In genomic region chr17:75345514-75346167, GRCh38 we compare ENCODE assay signal across 8 cellular contexts. TPM values are rescaled to one million over a fixed set of nuclear protein-coding genes. Genes with fewer than 3 reads are reported as not detected.
DNase-seq lines count a peak whose midpoint lies in the region; ATAC-seq and TF ChIP-seq lines count a peak whose summit lies in the region.

No MANE protein-coding gene starts in this region.

- no peak for TF ChIP-seq CTCF in smooth muscle cell (IDR thresholded peaks at IDR 0.05; ENCODE audit: borderline replicate concordance, insufficient read depth, poor library complexity, severe bottlenecking)
- TF ChIP-seq CTCF in MCF 10A (IDR thresholded peaks at IDR 0.05; ENCODE audit: unreplicated experiment), result no peak

- peak overlapping the region; percentile 63 for H2BK120ac ChIP-seq in mesendoderm (ENCODE audit: low read depth, low read length)

- peak; percentile 71 for ATAC-seq in GM19035 (IDR thresholded peaks at IDR 0.05; ENCODE audit: unreplicated experiment)
- peak; percentile 71 for ATAC-seq in HG03159 (IDR thresholded peaks at IDR 0.05; ENCODE audit: unreplicated experiment)

- no peak overlapping the region for H4K8ac ChIP-seq in mesendoderm (ENCODE audit: low read depth, low read length)

- H4K5ac ChIP-seq in mesendoderm (ENCODE audit: low read length), result no peak overlapping the region

- no peaks in the 10 kb centered on the region for H3K9me3 Mint-ChIP-seq in activated CD4-positive, alpha-beta T cell treated with anti-CD3 and anti-CD28 coated beads, Interleukin-2, amount 10 ng/mL, durations not matched to agents 7 days and 5 days
- H3K9me3 Mint-ChIP-seq in MCF 10A (ENCODE audit: unreplicated experiment), result no peaks in the 10 kb centered on the region

- H3K23ac ChIP-seq in mesendoderm (ENCODE audit: low read length), result no peak overlapping the region

- H3K4me3 Mint-ChIP-seq in activated CD4-positive, alpha-beta T cell treated with anti-CD3 and anti-CD28 coated beads, Interleukin-2, amount 10 ng/mL, durations not matched to agents 7 days and 5 days, result peak overlapping the region; percentile 65
- no peak overlapping the region for H3K4me3 Mint-ChIP-seq in MCF 10A (ENCODE audit: unreplicated experiment)

- peak overlapping the region; percentile 59 for H3K56ac ChIP-seq in mesendoderm (ENCODE audit: low read length)

- H2AK5ac ChIP-seq in mesendoderm (ENCODE audit: low read length), result no peak overlapping the region

- H4K20me1 ChIP-seq in BLaER1 treated with 17β-estradiol and CSF1 and Interleukin-3, amounts not matched to agents 10 nM and 100 nM, result peaks cover 55 to 100% (median 98%) of the 10 kb centered on the region in 11 experiments
- H4K20me1 ChIP-seq in smooth muscle cell (ENCODE audit: low read depth), result peaks cover 100% of the 10 kb centered on the region

- no peaks in the 10 kb centered on the region for H3K9me3 ChIP-seq in BLaER1 treated with 17β-estradiol and CSF1 and Interleukin-3, amounts not matched to agents 10 nM and 100 nM (replicated peaks in 1 of 11)
- H3K9me3 ChIP-seq in smooth muscle cell (replicated peaks; ENCODE audit: low read depth), result no peaks in the 10 kb centered on the region

- peak overlapping the region; percentile 87 for H3K27ac Mint-ChIP-seq in activated CD4-positive, alpha-beta T cell treated with anti-CD3 and anti-CD28 coated beads, Interleukin-2, amount 10 ng/mL, durations not matched to agents 7 days and 5 days
- no peak overlapping the region for H3K27ac Mint-ChIP-seq in MCF 10A (ENCODE audit: low read depth, unreplicated experiment)

- peak overlapping the region; percentile 53 to 83 (median 76); a peak in 21 of 22 replicates for H3K27ac ChIP-seq in BLaER1 treated with 17β-estradiol and CSF1 and Interleukin-3, amounts not matched to agents 10 nM and 100 nM
- H3K27ac ChIP-seq in mesendoderm (ENCODE audit: low read depth, low read length) (peak overlapping the region; percentile 60), smooth muscle cell (ENCODE audit: low read depth) (no peak overlapping the region)

- POLR2A ChIA-PET in activated CD4-positive, alpha-beta T cell treated with anti-CD3 and anti-CD28 coated beads, Interleukin-2, amount 10 ng/mL, durations not matched to agents 7 days and 5 days (lab: Charles Lee), result no interaction called here
- POLR2A ChIA-PET in MCF 10A (lab: Yijun Ruan, JAX), result no interaction called here

- peak overlapping the region; percentile 53 to 74 (median 69) for H3K9ac ChIP-seq in BLaER1 treated with 17β-estradiol and CSF1 and Interleukin-3, amounts not matched to agents 10 nM and 100 nM
- H3K9ac ChIP-seq in mesendoderm (ENCODE audit: low read length), result peak overlapping the region; percentile 23
- no peak overlapping the region for H3K9ac ChIP-seq in smooth muscle cell (ENCODE audit: low read depth)

- H2AFZ ChIP-seq in smooth muscle cell (ENCODE audit: low read depth), result no peak overlapping the region

- H3K79me2 ChIP-seq in mesendoderm (ENCODE audit: control insufficient read depth, insufficient read depth, low read length) (peaks cover 25% of the 10 kb centered on the region), smooth muscle cell (ENCODE audit: low read depth) (peaks cover 88% of the 10 kb centered on the region)

- no peak overlapping the region for H2BK5ac ChIP-seq in mesendoderm (ENCODE audit: low read length)

- peaks cover 16% of the 10 kb centered on the region for H3K79me1 ChIP-seq in mesendoderm (ENCODE audit: low read length)

- peaks cover 13% of the 10 kb centered on the region for H3K36me3 Mint-ChIP-seq in activated CD4-positive, alpha-beta T cell treated with anti-CD3 and anti-CD28 coated beads, Interleukin-2, amount 10 ng/mL, durations not matched to agents 7 days and 5 days (ENCODE audit: low read depth)
- H3K36me3 Mint-ChIP-seq in MCF 10A (ENCODE audit: insufficient read depth, unreplicated experiment), result peaks cover 9% of the 10 kb centered on the region

- no peaks in the 10 kb centered on the region for H3K27me3 Mint-ChIP-seq in activated CD4-positive, alpha-beta T cell treated with anti-CD3 and anti-CD28 coated beads, Interleukin-2, amount 10 ng/mL, durations not matched to agents 7 days and 5 days
- H3K27me3 Mint-ChIP-seq in MCF 10A (ENCODE audit: insufficient read depth, unreplicated experiment), result no peaks in the 10 kb centered on the region

- BruUV-seq in MCF 10A (replicated peaks; lab: Mats Ljungman, UMichigan), result no TSS peak

- intact Hi-C loops in MCF 10A (cut with micrococcal nuclease), result loop anchor here (5.0 kb wide), 1 partner anchor 47 kb away; no protein-coding TSS in a partner anchor

- peak overlapping the region in 9 of 10 experiments; percentile 7 to 57 (median 45); a peak in 15 of 20 replicates for H3K4me3 ChIP-seq in BLaER1 treated with 17β-estradiol and CSF1 and Interleukin-3, amounts not matched to agents 10 nM and 100 nM
- H3K4me3 ChIP-seq in mesendoderm (ENCODE audit: low read length) (no peak overlapping the region), smooth muscle cell (no peak overlapping the region)

- CTCF ChIA-PET in activated CD4-positive, alpha-beta T cell treated with anti-CD3 and anti-CD28 coated beads, Interleukin-2, amount 10 ng/mL, durations not matched to agents 7 days and 5 days (lab: Charles Lee), result interaction anchor here (0.7 to 1.2 kb wide), 2 partner anchors 13 to 18 kb away, joined by 3 read pairs; no protein-coding TSS in a partner anchor
- CTCF ChIA-PET in MCF 10A (lab: Yijun Ruan, JAX), result no interaction called here

- H3K4me1 ChIP-seq in BLaER1 treated with 17β-estradiol and CSF1 and Interleukin-3, amounts not matched to agents 10 nM and 100 nM, result peaks cover 98 to 100% (median 99%) of the 10 kb centered on the region in 10 experiments
- peaks cover 17% of the 10 kb centered on the region for H3K4me1 ChIP-seq in mesendoderm (ENCODE audit: control insufficient read depth, low read depth, low read length)
- peaks cover 23% of the 10 kb centered on the region for H3K4me1 ChIP-seq in smooth muscle cell (ENCODE audit: low read depth)

- peak overlapping the region; percentile 61 for H3K18ac ChIP-seq in mesendoderm (ENCODE audit: low read length)

- H3K36me3 ChIP-seq in BLaER1 treated with 17β-estradiol and CSF1 and Interleukin-3, amounts not matched to agents 10 nM and 100 nM, result peaks cover 0 to 20% (median 5%) of the 10 kb centered on the region in 11 experiments; a peak in 14 of 22 replicates
- H3K36me3 ChIP-seq in mesendoderm (ENCODE audit: control insufficient read depth, insufficient read depth, low read length), result no peaks in the 10 kb centered on the region
- H3K36me3 ChIP-seq in smooth muscle cell (ENCODE audit: low read depth), result no peaks in the 10 kb centered on the region

- H3K4ac ChIP-seq in mesendoderm (ENCODE audit: low read depth, low read length), result peak overlapping the region; percentile 66

- DNase-seq in activated CD4-positive, alpha-beta T cell treated with anti-CD3 and anti-CD28 coated beads, Interleukin-2, amount 10 ng/mL, durations not matched to agents 7 days and 5 days, result peak; percentile 68
- DNase-seq in mesendoderm, result peak; percentile 70
- no peak for DNase-seq in smooth muscle cell (lab: John Stamatoyannopoulos, UW; ENCODE audit: unreplicated experiment)
- no peak for DNase-seq in MCF 10A (ENCODE audit: unreplicated experiment)
- DNase-seq in NCI-H524 (lab: John Stamatoyannopoulos, UW), result no peak

- H3K27me3 ChIP-seq in BLaER1 treated with 17β-estradiol and CSF1 and Interleukin-3, amounts not matched to agents 10 nM and 100 nM, result no peaks in the 10 kb centered on the region
- H3K27me3 ChIP-seq in mesendoderm (ENCODE audit: insufficient read depth, low read length, poor library complexity) (no peaks in the 10 kb centered on the region), smooth muscle cell (ENCODE audit: low read depth) (no peaks in the 10 kb centered on the region)

- no CpG with 5 or more reads among the region's 8 CpGs for WGBS in mesendoderm (ENCODE audit: extremely low coverage, insufficient coverage, low lambda C conversion rate)
- 39% methylated on average over 8 of the region's 8 CpGs for WGBS in smooth muscle cell (ENCODE audit: low lambda C conversion rate)

- peak overlapping the region; percentile 0 for H2BK15ac ChIP-seq in mesendoderm (replicated peaks; ENCODE audit: low read depth)

- peak overlapping the region; percentile 74 to 99 (median 88) for H3K4me2 ChIP-seq in BLaER1 treated with 17β-estradiol and CSF1 and Interleukin-3, amounts not matched to agents 10 nM and 100 nM
- H3K4me2 ChIP-seq in mesendoderm (ENCODE audit: low read length) (peak overlapping the region; percentile 28), smooth muscle cell (no peak overlapping the region)

- H3F3A ChIP-seq in smooth muscle cell (ENCODE audit: low read depth), result no peaks in the 10 kb centered on the region

- peaks cover 90% of the 10 kb centered on the region for H3K4me1 Mint-ChIP-seq in activated CD4-positive, alpha-beta T cell treated with anti-CD3 and anti-CD28 coated beads, Interleukin-2, amount 10 ng/mL, durations not matched to agents 7 days and 5 days
- peaks cover 15% of the 10 kb centered on the region for H3K4me1 Mint-ChIP-seq in MCF 10A (ENCODE audit: insufficient read depth, unreplicated experiment)

RNA-seq across cellular contexts. Expression of gene SLC25A19, which starts 56.4 kb away (rescaled TPM):
- 10 to 100 TPM; 27.6 to 30.5 TPM for total RNA-seq in activated CD4-positive, alpha-beta T cell treated with anti-CD3 and anti-CD28 coated beads, Interleukin-2, amount 10 ng/mL, durations not matched to agents 7 days and 5 days
- polyA plus RNA-seq in mesendoderm (2013, experiment 1 of 2), result 25.8 TPM
- polyA plus RNA-seq in mesendoderm (2013, experiment 2 of 2), result 28.6 TPM
- total RNA-seq in smooth muscle cell, result 1.9 and 2.4 TPM in 2 replicates
- 3.6 and 6.9 TPM in 2 replicates for polyA plus RNA-seq in smooth muscle cell
- 14.8 and 22.6 TPM in 2 replicates for total RNA-seq in MCF 10A (2022)

RNA-seq across cellular contexts. Expression of gene GRB2, which starts 59.8 kb away (rescaled TPM):
- 100 to 1,000 TPM; 136 to 150 TPM for total RNA-seq in activated CD4-positive, alpha-beta T cell treated with anti-CD3 and anti-CD28 coated beads, Interleukin-2, amount 10 ng/mL, durations not matched to agents 7 days and 5 days
- polyA plus RNA-seq in mesendoderm (2013, experiment 1 of 2), result 144 TPM
- polyA plus RNA-seq in mesendoderm (2013, experiment 2 of 2), result 132 TPM
- total RNA-seq in smooth muscle cell (62.4 and 76.5 TPM in 2 replicates), MCF 10A (2022) (67.1 and 74.6 TPM in 2 replicates)
- 80.1 and 83.2 TPM in 2 replicates for polyA plus RNA-seq in smooth muscle cell

Comparison
In these comparisons a context has a peak if more than half of its experiments do, and no peak if none do; other contexts are left out.
1. H3K4me3 ChIP-seq: peak in BLaER1 treated with 17β-estradiol and CSF1 and Interleukin-3, amounts not matched to agents 10 nM and 100 nM (9 of 10); none in mesendoderm (single experiment) and smooth muscle cell (single experiment).
2. DNase-seq: peak in activated CD4-positive, alpha-beta T cell treated with anti-CD3 and anti-CD28 coated beads, Interleukin-2, amount 10 ng/mL, durations not matched to agents 7 days and 5 days (single experiment) and mesendoderm (single experiment); none in smooth muscle cell (single experiment), MCF 10A (single experiment) and NCI-H524 (0 of 2).